ENCODE assay signal across 7 cellular contexts in the genomic region with DNA sequence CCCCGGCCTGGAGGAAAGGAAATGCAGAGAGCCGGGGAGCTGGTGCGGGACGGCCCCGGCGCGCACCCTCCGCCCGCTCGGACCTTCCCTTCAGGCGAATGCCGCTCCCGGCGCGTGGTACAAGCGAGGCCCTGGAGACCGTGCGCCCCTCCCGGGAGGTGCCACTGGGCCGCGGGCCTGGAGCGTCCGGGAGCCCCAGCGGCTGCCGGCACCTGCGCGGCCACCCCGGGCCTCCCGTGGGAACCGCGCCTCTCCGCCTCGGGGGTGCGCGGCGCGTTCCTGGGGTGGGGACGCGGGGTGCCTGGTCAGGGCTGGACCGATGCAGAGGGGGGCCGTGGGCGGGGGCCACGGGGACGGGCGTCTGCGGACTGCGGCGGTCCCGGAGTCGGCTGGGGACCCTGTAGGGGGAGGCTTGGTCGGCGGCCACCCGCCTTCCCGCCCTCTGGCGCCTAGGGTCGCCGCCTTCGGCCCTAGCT. TPM values are rescaled to one million over a fixed set of nuclear protein-coding genes. Genes with fewer than 3 reads are reported as not detected.
DNase-seq lines count a peak whose midpoint lies in the region; ATAC-seq and TF ChIP-seq lines count a peak whose summit lies in the region.

No MANE protein-coding gene starts in this region.

- no peaks in the 10 kb centered on the region for H3K9me3 ChIP-seq in H9 (ENCODE audit: control insufficient read depth, low read depth, low read length)
- no peaks in the 10 kb centered on the region for H3K9me3 ChIP-seq in adipocyte (ENCODE audit: control insufficient read depth, low read length)
- no peaks in the 10 kb centered on the region for H3K9me3 ChIP-seq in iPS-18c (ENCODE audit: control insufficient read depth, insufficient read depth, low read length)
- H3K9me3 ChIP-seq in subcutaneous abdominal adipose tissue (ENCODE audit: control insufficient read depth in 5 of 5, low read length in 5 of 5): no peaks in the 10 kb centered on the region

- H3K27me3 Mint-ChIP-seq in H9 (ENCODE audit: low read depth): peaks cover 72% of the 10 kb centered on the region

- H3K4me2 ChIP-seq in H9 (ENCODE audit: insufficient read depth, insufficient read length, low read length): peak overlapping the region; percentile 86

- no peak overlapping the region for H4K5ac ChIP-seq in H9 (ENCODE audit: insufficient read length, low read depth, low read length)

- H3K23ac ChIP-seq in H9 (ENCODE audit: insufficient read length, low read depth, low read length): no peak overlapping the region

- TF ChIP-seq CTCF in H9 (conservative IDR thresholded peaks at IDR 0.05): no peak

- H3K4me3 ChIP-seq in adipocyte (ENCODE audit: low read length): peak overlapping the region; percentile 62
- peak overlapping the region; percentile 70 for H3K4me3 ChIP-seq in iPS-18c (ENCODE audit: insufficient read depth, low read depth, low read length)
- H3K4me3 ChIP-seq in subcutaneous abdominal adipose tissue (ENCODE audit: low read depth in 1 of 5, low read length in 5 of 5): peak overlapping the region in 4 of 5 donors; percentile 32 to 68 (median 56)

- H2BK5ac ChIP-seq in H9 (ENCODE audit: insufficient read length, low read length): no peak overlapping the region

- H3K79me2 ChIP-seq in H9 (ENCODE audit: insufficient read depth, low read length): no peaks in the 10 kb centered on the region

- H3K27ac Mint-ChIP-seq in H9: no peak overlapping the region

- H2AFZ ChIP-seq in H9 (ENCODE audit: low read length): no peak overlapping the region

- H3K36me3 ChIP-seq in adipocyte (ENCODE audit: control insufficient read depth, insufficient read depth, low read length, severe bottlenecking): no peaks in the 10 kb centered on the region
- no peaks in the 10 kb centered on the region for H3K36me3 ChIP-seq in subcutaneous abdominal adipose tissue (ENCODE audit: control insufficient read depth in 5 of 5, insufficient read depth in 5 of 5, low read length in 5 of 5)

- no peak overlapping the region for H2BK120ac ChIP-seq in H9 (ENCODE audit: low read depth, low read length, poor library complexity, severe bottlenecking)

- ATAC-seq in HG02623 (IDR thresholded peaks at IDR 0.05; ENCODE audit: unreplicated experiment) (no peak), GM19395 (IDR thresholded peaks at IDR 0.05; ENCODE audit: unreplicated experiment) (no peak)

- H4K20me1 ChIP-seq in H9 (ENCODE audit: control insufficient read depth, insufficient read depth, insufficient read length): no peaks in the 10 kb centered on the region

- H3K79me1 ChIP-seq in H9 (ENCODE audit: insufficient read depth, low read depth, low read length, poor library complexity, severe bottlenecking): no peaks in the 10 kb centered on the region

- peaks cover 60 to 70% of the 10 kb centered on the region in 2 experiments for H3K4me1 Mint-ChIP-seq in H9

- DNase-seq in H9 (no peak), adipocyte (ENCODE audit: low read depth) (peak; percentile 31)
- DNase-seq in effector CD4-positive, alpha-beta T cell: no peak

- H3K9me3 Mint-ChIP-seq in H9: no peaks in the 10 kb centered on the region; a peak in 1 of 5 replicates

- no peak overlapping the region for H3K4ac ChIP-seq in H9 (ENCODE audit: low read depth, low read length)

- H3K9ac ChIP-seq in H9 (ENCODE audit: extremely low read depth, insufficient read length, low read length) (peak overlapping the region; percentile 25), adipocyte (ENCODE audit: low read length) (peak overlapping the region; percentile 59), subcutaneous abdominal adipose tissue (ENCODE audit: low read length in 5 of 5) (peak overlapping the region in 1 of 5 donors; percentile 38)

- H3K4me1 ChIP-seq in H9 (ENCODE audit: insufficient read depth, low read length) (peaks cover 7% of the 10 kb centered on the region; the same call in 1 of the 2 replicates), adipocyte (ENCODE audit: control insufficient read depth, insufficient read depth, low read length) (peaks cover 33% of the 10 kb centered on the region), subcutaneous abdominal adipose tissue (ENCODE audit: control insufficient read depth in 5 of 5, insufficient read depth in 5 of 5, low read length in 5 of 5) (peaks cover 9 to 62% (median 48%) of the 10 kb centered on the region in 5 donors)

- H3K27ac ChIP-seq in H9 (ENCODE audit: insufficient read length, low read depth, low read length) (no peak overlapping the region), subcutaneous abdominal adipose tissue (ENCODE audit: low read depth, low read length) (no peak overlapping the region)

- no CpG with 5 or more reads among the region's 58 CpGs for WGBS in H9 (ENCODE audit: extremely low coverage, insufficient read length, low lambda C conversion rate)

- H3K18ac ChIP-seq in H9 (ENCODE audit: insufficient read length, low read depth, low read length): peak overlapping the region; percentile 49

- H3K4me3 Mint-ChIP-seq in H9: peak overlapping the region; percentile 57 to 77; a peak in 3 of 5 replicates

- H3K23me2 ChIP-seq in H9 (ENCODE audit: insufficient read length, low read depth, low read length, poor library complexity, severe bottlenecking): peaks cover 16% of the 10 kb centered on the region

- no peak overlapping the region for H2BK20ac ChIP-seq in H9 (ENCODE audit: low read depth, low read length, poor library complexity, severe bottlenecking)

- no peak overlapping the region for H2AK5ac ChIP-seq in H9 (ENCODE audit: insufficient read length, low read length)

- peaks cover 0 to 3% (median 0%) of the 10 kb centered on the region in 3 experiments; a peak in 1 of 7 replicates for H3K36me3 Mint-ChIP-seq in H9 (ENCODE audit: insufficient read depth in 1 of 3, low read depth in 3 of 3)

- no peak overlapping the region for H3K56ac ChIP-seq in H9 (ENCODE audit: insufficient read length, low read depth, low read length)

- no peak overlapping the region for H3T11ph ChIP-seq in H9 (ENCODE audit: low read length)

- H3K14ac ChIP-seq in H9 (ENCODE audit: insufficient read depth, low read length): no peak overlapping the region; the same call in 1 of the 2 replicates

- H3K27me3 ChIP-seq in H9 (ENCODE audit: insufficient read depth, low read length): peaks cover 20% of the 10 kb centered on the region
- H3K27me3 ChIP-seq in adipocyte (replicated peaks; ENCODE audit: control insufficient read depth, insufficient read depth, low read length): peaks cover 24% of the 10 kb centered on the region
- H3K27me3 ChIP-seq in subcutaneous abdominal adipose tissue (ENCODE audit: control insufficient read depth in 5 of 5, insufficient read depth in 4 of 5, low read length in 5 of 5): peaks cover 2 to 21% (median 18%) of the 10 kb centered on the region in 5 donors

- no peak overlapping the region for H4K91ac ChIP-seq in H9 (ENCODE audit: insufficient read length, low read depth, low read length)

- no peak overlapping the region for H2BK12ac ChIP-seq in H9 (ENCODE audit: insufficient read length, low read depth, low read length)

- no peak overlapping the region for H4K8ac ChIP-seq in H9 (replicated peaks; ENCODE audit: insufficient read length, low read depth, low read length)

- no peak overlapping the region for H2BK15ac ChIP-seq in H9 (ENCODE audit: low read depth, low read length)

RNA-seq across cellular contexts. Expression of a gene that starts 0.5 kb away (rescaled TPM):
- total RNA-seq in H9 (2021): 6.9 and 8.5 TPM in 2 replicates
